In the genomic region with DNA sequence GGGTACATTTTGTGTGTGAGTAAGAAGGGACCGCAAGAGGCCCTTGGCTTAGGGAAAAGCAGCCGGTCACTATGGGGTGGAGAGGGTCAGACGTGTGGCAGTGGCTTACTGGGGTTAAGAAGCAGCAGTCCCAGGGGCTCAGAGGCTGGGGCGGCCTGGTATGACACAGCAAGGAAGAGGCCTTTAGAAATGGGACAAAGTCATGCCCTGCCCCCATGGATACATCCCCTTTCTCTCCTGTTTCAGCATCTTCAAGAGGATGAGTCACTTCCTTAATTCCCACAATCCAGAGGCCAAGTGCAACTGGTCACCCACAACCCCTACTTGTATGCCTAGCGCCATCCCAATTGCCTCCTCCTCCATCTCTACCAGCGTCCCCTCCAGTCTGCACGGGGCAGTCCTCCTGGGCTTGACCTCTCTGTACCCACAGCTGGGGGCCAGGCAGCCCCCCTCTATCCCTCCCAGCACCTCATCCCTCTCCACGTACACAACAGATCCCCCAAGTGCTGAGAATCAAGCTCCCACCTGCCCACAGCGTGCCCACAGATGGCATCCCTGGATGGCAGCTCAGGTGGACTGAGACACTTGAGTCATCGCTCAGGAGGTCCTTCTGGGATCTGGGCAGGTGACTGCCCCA, we compare ENCODE assay signal across 11 cellular contexts. TPM values are rescaled to one million over a fixed set of nuclear protein-coding genes. Genes with fewer than 3 reads are reported as not detected.
DNase-seq lines count a peak whose midpoint lies in the region; ATAC-seq, FAIRE-seq and TF ChIP-seq lines count a peak whose summit lies in the region.
"Had no signal": no experiment of that assay in that cellular context is flagged by ENCODE, and none has a peak within 500 bp of the region (broad histone marks: within the 10 kb centered on the region; RNA-seq: fewer than 3 reads in every experiment).

No MANE protein-coding gene starts in this region.

- H3K36me3 ChIP-seq in HUES48 (ENCODE audit: control insufficient read depth, insufficient read depth, low read length) (no peaks in the 10 kb centered on the region), HepG2 (replicated peaks in 1 of 2; ENCODE audit: control insufficient read depth in 1 of 2, insufficient read depth in 2 of 2, low read length in 2 of 2) (no peaks in the 10 kb centered on the region), colonic mucosa (no peaks in the 10 kb centered on the region)
- H3K36me3 ChIP-seq: heart left ventricle, SJCRH30 had no signal

- TF ChIP-seq EP300 in HepG2 (IDR thresholded peaks at IDR 0.05; ENCODE audit: low read depth in 2 of 2, low read length in 2 of 2) = no peak
- TF ChIP-seq EP300 in HepG2 (CRISPR knock-in tag; IDR thresholded peaks at IDR 0.05; ENCODE audit: borderline replicate concordance) = no peak

- H3K9me3 ChIP-seq in HUES48 (ENCODE audit: control insufficient read depth, insufficient read depth, low read length) (no peaks in the 10 kb centered on the region), HepG2 (ENCODE audit: low read length) (no peaks in the 10 kb centered on the region), colonic mucosa (no peaks in the 10 kb centered on the region)
- H3K9me3 ChIP-seq: heart left ventricle, SJCRH30 had no signal

- intact Hi-C loops in HepG2 (cut with micrococcal nuclease; ENCODE audit: unreplicated experiment) = loop anchor here (10.0 kb wide), 1 partner anchor 189 kb away; no protein-coding TSS in a partner anchor
- intact Hi-C loops in colonic mucosa (cut with DNase I) = no loop called here

- no peak for TF ChIP-seq RAD21 in HepG2 (CRISPR knock-in tag; IDR thresholded peaks at IDR 0.05)

- CTCF ChIA-PET in HepG2 (lab: Yijun Ruan, JAX; ENCODE audit: low intra/inter-chr PET ratio, low total read pairs) = no interaction called here

- peak overlapping the region; percentile 63 for H3K27ac ChIP-seq in HUES48 (ENCODE audit: low read depth, low read length)
- no peak overlapping the region for H3K27ac ChIP-seq in HepG2 (ENCODE audit: extremely low read length, insufficient read depth, low read length)
- H3K27ac ChIP-seq in colonic mucosa = no peak overlapping the region
- H3K27ac ChIP-seq: heart left ventricle had no signal

- TF ChIP-seq POLR2A in HepG2 (IDR thresholded peaks at IDR 0.05; ENCODE audit: insufficient read depth in 1 of 2, low read depth in 2 of 2, low read length in 2 of 2) = no peak

- H3K4me3 ChIP-seq in HUES48 (ENCODE audit: low read depth, low read length) (no peak overlapping the region), HepG2 (replicated peaks in 1 of 3; ENCODE audit: insufficient read depth in 1 of 3, low read depth in 2 of 3, low read length in 3 of 3) (0 out of 6 replicates have a peak overlapping the region, but pooled peaks of 1 of the 3 experiments have one; percentile 28), colonic mucosa (no peak overlapping the region)
- H3K4me3 ChIP-seq: heart left ventricle, SJCRH30 had no signal

- WGBS in HepG2 (ENCODE audit: low lambda C conversion rate) = 60% methylated on average over 10 of the region's 10 CpGs

- no peak overlapping the region for H2AFZ ChIP-seq in HepG2 (ENCODE audit: low read length)

- ATAC-seq in HepG2 (peak; percentile 6; the same call in 1 of the 3 replicates), GM21367 (IDR thresholded peaks at IDR 0.05; ENCODE audit: unreplicated experiment) (no peak), GM21423 (IDR thresholded peaks at IDR 0.05; ENCODE audit: unreplicated experiment) (no peak)
- ATAC-seq: heart left ventricle had no signal

- TF ChIP-seq CTCF in HepG2 (CRISPR knock-in tag; IDR thresholded peaks at IDR 0.05) (no peak), colonic mucosa (IDR thresholded peaks at IDR 0.05) (no peak)

- H4K20me1 ChIP-seq in HepG2 (ENCODE audit: insufficient read depth, low read length) = no peaks in the 10 kb centered on the region; the same call in 1 of the 2 replicates

- peak overlapping the region; percentile 70 for H3K4me2 ChIP-seq in HepG2 (ENCODE audit: low read depth, low read length)

- H3K4me1 ChIP-seq in HUES48 (ENCODE audit: control insufficient read depth, insufficient read depth, low read length) = peaks cover 3% of the 10 kb centered on the region
- peaks cover 42% of the 10 kb centered on the region for H3K4me1 ChIP-seq in HepG2 (ENCODE audit: insufficient read depth, low read length)
- peaks cover 3% of the 10 kb centered on the region for H3K4me1 ChIP-seq in colonic mucosa

- POLR2A ChIA-PET in HepG2 (lab: Yijun Ruan, JAX) = no interaction called here

- no peak overlapping the region for H3K9ac ChIP-seq in HUES48 (ENCODE audit: low read depth, low read length)
- no peak overlapping the region; the same call in 1 of the 2 replicates for H3K9ac ChIP-seq in HepG2 (ENCODE audit: insufficient read depth, low read depth, low read length)
- peak overlapping the region in 1 of 2 donors; percentile 70 for H3K9ac ChIP-seq in colonic mucosa (ENCODE audit: low read depth in 2 of 2, low read length in 2 of 2)

- H3K79me2 ChIP-seq in HepG2 (ENCODE audit: insufficient read depth, low read length) = no peaks in the 10 kb centered on the region

- BruUV-seq in HepG2 (replicated peaks; lab: Mats Ljungman, UMichigan) = no TSS peak

- in situ Hi-C loops in HepG2 (cut with HindIII; ENCODE audit: extremely low pct_ligation_motif_present, low pct_unique_long_range_greater_than_20kb) = no loop called here

- FAIRE-seq in HepG2 (lab: Jason Lieb, UNC) = no peak

- peak; percentile 90 for DNase-seq in AG08395 (ENCODE audit: low spot score)
- DNase-seq in amniotic stem cell (lab: John Stamatoyannopoulos, UW) = peak; percentile 52
- DNase-seq in HepG2 (ENCODE audit: low spot score) = no peak
- no peak for DNase-seq in activated effector memory CD4-positive, alpha-beta T cell treated with anti-CD3 and anti-CD28 coated beads, Interleukin-2, amount 50 U/mL, for 16 hours
- no peak for DNase-seq in colonic mucosa
- DNase-seq: heart left ventricle had no signal

- H3K27me3 ChIP-seq in HUES48 (ENCODE audit: control insufficient read depth, insufficient read depth, low read length) = peaks cover 4% of the 10 kb centered on the region
- peaks cover 5 to 27% of the 10 kb centered on the region in 2 experiments; a peak in 3 of 5 replicates for H3K27me3 ChIP-seq in HepG2 (ENCODE audit: control insufficient read depth in 1 of 2, insufficient read depth in 2 of 2, low read length in 2 of 2)
- H3K27me3 ChIP-seq in colonic mucosa = no peaks in the 10 kb centered on the region
- H3K27me3 ChIP-seq: heart left ventricle, SJCRH30 had no signal

RNA-seq across cellular contexts. Expression of gene EFTUD2, which starts 6.9 kb away (rescaled TPM):
- 137 and 310 TPM in 2 replicates for total RNA-seq in HepG2 (2016; rRNA removed; fragmentation: Illumina TruSeq; extraction: Trizol)
- total RNA-seq in HepG2 (2016; cell fraction: cytosol; rRNA removed; fragmentation: Illumina TruSeq; extraction: Trizol; ENCODE audit: low read depth) = 12.3 and 15.8 TPM in 2 replicates
- total RNA-seq in HepG2 (2016; cell fraction: insoluble cytoplasmic fraction; rRNA removed; fragmentation: Illumina TruSeq; extraction: Trizol) = 133 and 270 TPM in 2 replicates
- 28.2 and 35.7 TPM in 2 replicates for total RNA-seq in HepG2 (2016; cell fraction: membrane; rRNA removed; fragmentation: Illumina TruSeq; extraction: Trizol)
- 141 TPM in 2 replicates for total RNA-seq in HepG2 (2016; cell fraction: nucleus; rRNA removed; fragmentation: Illumina TruSeq; extraction: Trizol)
- 107 and 111 TPM in 2 replicates for polyA plus RNA-seq in HepG2 (2011; rRNA removed)
- polyA plus RNA-seq in HepG2 (2011; cell fraction: cytosol; rRNA removed) = 91.0 and 97.8 TPM in 2 replicates
- 171 and 192 TPM in 2 replicates for polyA plus RNA-seq in HepG2 (2011; cell fraction: nucleus; rRNA removed)
- 121 and 137 TPM in 2 replicates for polyA plus RNA-seq in HepG2 (2012)
- 6.8 and 7.8 TPM in 2 replicates for polyA plus RNA-seq in HepG2 (2016; cell fraction: cytosol; fragmentation: Illumina TruSeq; extraction: Trizol; ENCODE audit: low read depth)
- 145 and 179 TPM in 2 replicates for polyA plus RNA-seq in HepG2 (2016; cell fraction: insoluble cytoplasmic fraction; fragmentation: Illumina TruSeq; extraction: Trizol; ENCODE audit: low read depth)
- 17.0 and 18.1 TPM in 2 replicates for polyA plus RNA-seq in HepG2 (2016; cell fraction: membrane; fragmentation: Illumina TruSeq; extraction: Trizol; ENCODE audit: low read depth)
- 110 and 140 TPM in 2 replicates for polyA plus RNA-seq in HepG2 (2016; cell fraction: nucleus; fragmentation: Illumina TruSeq; extraction: Trizol; ENCODE audit: insufficient read depth, low read depth)
- polyA minus RNA-seq in HepG2 (2011; rRNA and poly(A)+ RNA removed; ENCODE audit: low replicate concordance) = 364 and 446 TPM in 2 replicates
- 88.8 and 91.3 TPM in 2 replicates for polyA minus RNA-seq in HepG2 (2011; cell fraction: cytosol; rRNA and poly(A)+ RNA removed)
- 191 and 216 TPM in 2 replicates for polyA minus RNA-seq in HepG2 (2011; cell fraction: nucleus; rRNA and poly(A)+ RNA removed)
- total RNA-seq in colonic mucosa = 100 to 1,000 TPM in 1 of 2 donors, 10 to 100 TPM in 1; 74.8 to 109 TPM

RNA-seq across cellular contexts. Expression of gene GFAP, which starts 9.2 kb away (rescaled TPM):
- 0.11 and 0.35 TPM in 2 replicates for total RNA-seq in HepG2 (2016; rRNA removed; fragmentation: Illumina TruSeq; extraction: Trizol)
- 0.20 TPM in 1 of 2 replicates, not detected in the other for total RNA-seq in HepG2 (2016; cell fraction: cytosol; rRNA removed; fragmentation: Illumina TruSeq; extraction: Trizol; ENCODE audit: low read depth)
- total RNA-seq in HepG2 (2016; cell fraction: insoluble cytoplasmic fraction; rRNA removed; fragmentation: Illumina TruSeq; extraction: Trizol) = 0.50 TPM in 1 of 2 replicates, not detected in the other
- total RNA-seq in HepG2 (2016; cell fraction: membrane; rRNA removed; fragmentation: Illumina TruSeq; extraction: Trizol) = 0.10 and 0.22 TPM in 2 replicates
- total RNA-seq in HepG2 (2016; cell fraction: nucleus; rRNA removed; fragmentation: Illumina TruSeq; extraction: Trizol) = 0.63 TPM in 1 of 2 replicates, not detected in the other
- 0.16 and 0.29 TPM in 2 replicates for polyA plus RNA-seq in HepG2 (2011; rRNA removed)
- 0.08 and 0.24 TPM in 2 replicates for polyA plus RNA-seq in HepG2 (2011; cell fraction: cytosol; rRNA removed)
- polyA plus RNA-seq in HepG2 (2011; cell fraction: nucleus; rRNA removed) = 0.24 and 0.99 TPM in 2 replicates
- polyA plus RNA-seq in HepG2 (2012) = 0.13 TPM in 1 of 2 replicates, not detected in the other
- 0.18 TPM in 1 of 2 replicates, not detected in the other for polyA plus RNA-seq in HepG2 (2016; cell fraction: cytosol; fragmentation: Illumina TruSeq; extraction: Trizol; ENCODE audit: low read depth)
- 0.39 TPM in 1 of 2 replicates, not detected in the other for polyA plus RNA-seq in HepG2 (2016; cell fraction: insoluble cytoplasmic fraction; fragmentation: Illumina TruSeq; extraction: Trizol; ENCODE audit: low read depth)
- polyA plus RNA-seq in HepG2 (2016; cell fraction: membrane; fragmentation: Illumina TruSeq; extraction: Trizol; ENCODE audit: low read depth) = 0.11 and 0.38 TPM in 2 replicates
- not detected in 2 replicates for polyA plus RNA-seq in HepG2 (2016; cell fraction: nucleus; fragmentation: Illumina TruSeq; extraction: Trizol; ENCODE audit: insufficient read depth, low read depth)
- 0.78 TPM in 1 of 2 replicates, not detected in the other for polyA minus RNA-seq in HepG2 (2011; rRNA and poly(A)+ RNA removed; ENCODE audit: low replicate concordance)
- polyA minus RNA-seq in HepG2 (2011; cell fraction: cytosol; rRNA and poly(A)+ RNA removed) = not detected in 2 replicates
- not detected in 2 replicates for polyA minus RNA-seq in HepG2 (2011; cell fraction: nucleus; rRNA and poly(A)+ RNA removed)
- total RNA-seq in colonic mucosa = under 1 TPM in 1 of 2 donors, not detected in 1; 0.20 TPM

RNA-seq across cellular contexts. Expression of gene KIF18B, which starts 41.4 kb away (rescaled TPM):
- total RNA-seq in HepG2 (2016; rRNA removed; fragmentation: Illumina TruSeq; extraction: Trizol) (14.5 and 15.3 TPM in 2 replicates), colonic mucosa (10 to 100 TPM in 1 of 2 donors, 1 to 10 TPM in 1; 5.7 to 45.5 TPM)
- 9.5 and 10.9 TPM in 2 replicates for total RNA-seq in HepG2 (2016; cell fraction: cytosol; rRNA removed; fragmentation: Illumina TruSeq; extraction: Trizol; ENCODE audit: low read depth)
- total RNA-seq in HepG2 (2016; cell fraction: insoluble cytoplasmic fraction; rRNA removed; fragmentation: Illumina TruSeq; extraction: Trizol) = 10.5 and 15.3 TPM in 2 replicates
- 11.6 and 11.8 TPM in 2 replicates for total RNA-seq in HepG2 (2016; cell fraction: membrane; rRNA removed; fragmentation: Illumina TruSeq; extraction: Trizol)
- total RNA-seq in HepG2 (2016; cell fraction: nucleus; rRNA removed; fragmentation: Illumina TruSeq; extraction: Trizol) = 16.1 and 18.1 TPM in 2 replicates
- polyA plus RNA-seq in HepG2 (2011; rRNA removed) = 13.2 and 15.2 TPM in 2 replicates
- polyA plus RNA-seq in HepG2 (2011; cell fraction: cytosol; rRNA removed) = 3.7 and 7.3 TPM in 2 replicates
- 33.4 and 44.5 TPM in 2 replicates for polyA plus RNA-seq in HepG2 (2011; cell fraction: nucleus; rRNA removed)
- 4.1 and 7.4 TPM in 2 replicates for polyA plus RNA-seq in HepG2 (2012)
- 1.2 and 1.7 TPM in 2 replicates for polyA plus RNA-seq in HepG2 (2016; cell fraction: cytosol; fragmentation: Illumina TruSeq; extraction: Trizol; ENCODE audit: low read depth)
- polyA plus RNA-seq in HepG2 (2016; cell fraction: insoluble cytoplasmic fraction; fragmentation: Illumina TruSeq; extraction: Trizol; ENCODE audit: low read depth) = 11.3 and 16.8 TPM in 2 replicates
- polyA plus RNA-seq in HepG2 (2016; cell fraction: membrane; fragmentation: Illumina TruSeq; extraction: Trizol; ENCODE audit: low read depth) = 3.7 and 5.4 TPM in 2 replicates
- polyA plus RNA-seq in HepG2 (2016; cell fraction: nucleus; fragmentation: Illumina TruSeq; extraction: Trizol; ENCODE audit: insufficient read depth, low read depth) = 81.4 and 94.7 TPM in 2 replicates
- polyA minus RNA-seq in HepG2 (2011; rRNA and poly(A)+ RNA removed; ENCODE audit: low replicate concordance) = 25.0 and 60.4 TPM in 2 replicates
- 8.2 and 9.4 TPM in 2 replicates for polyA minus RNA-seq in HepG2 (2011; cell fraction: cytosol; rRNA and poly(A)+ RNA removed)
- 12.9 and 15.5 TPM in 2 replicates for polyA minus RNA-seq in HepG2 (2011; cell fraction: nucleus; rRNA and poly(A)+ RNA removed)
- polyA plus RNA-seq: IgD-negative memory B cell had no signal

RNA-seq across cellular contexts. Expression of gene HIGD1B, which starts 58.4 kb away (rescaled TPM):
- total RNA-seq in HepG2 (2016; rRNA removed; fragmentation: Illumina TruSeq; extraction: Trizol) (not detected in 2 replicates), colonic mucosa (under 1 TPM in 1 of 2 donors, not detected in 1; 0.53 TPM)
- total RNA-seq in HepG2 (2016; cell fraction: cytosol; rRNA removed; fragmentation: Illumina TruSeq; extraction: Trizol; ENCODE audit: low read depth) = not detected in 2 replicates
- total RNA-seq in HepG2 (2016; cell fraction: insoluble cytoplasmic fraction; rRNA removed; fragmentation: Illumina TruSeq; extraction: Trizol) = not detected in 2 replicates
- not detected in 2 replicates for total RNA-seq in HepG2 (2016; cell fraction: membrane; rRNA removed; fragmentation: Illumina TruSeq; extraction: Trizol)
- total RNA-seq in HepG2 (2016; cell fraction: nucleus; rRNA removed; fragmentation: Illumina TruSeq; extraction: Trizol) = not detected in 2 replicates
- not detected in 2 replicates for polyA plus RNA-seq in HepG2 (2011; rRNA removed)
- polyA plus RNA-seq in HepG2 (2011; cell fraction: cytosol; rRNA removed) = not detected in 2 replicates
- not detected in 2 replicates for polyA plus RNA-seq in HepG2 (2011; cell fraction: nucleus; rRNA removed)
- not detected in 2 replicates for polyA plus RNA-seq in HepG2 (2012)
- not detected in 2 replicates for polyA plus RNA-seq in HepG2 (2016; cell fraction: cytosol; fragmentation: Illumina TruSeq; extraction: Trizol; ENCODE audit: low read depth)
- not detected in 2 replicates for polyA plus RNA-seq in HepG2 (2016; cell fraction: insoluble cytoplasmic fraction; fragmentation: Illumina TruSeq; extraction: Trizol; ENCODE audit: low read depth)
- not detected in 2 replicates for polyA plus RNA-seq in HepG2 (2016; cell fraction: membrane; fragmentation: Illumina TruSeq; extraction: Trizol; ENCODE audit: low read depth)
- not detected in 2 replicates for polyA plus RNA-seq in HepG2 (2016; cell fraction: nucleus; fragmentation: Illumina TruSeq; extraction: Trizol; ENCODE audit: insufficient read depth, low read depth)
- not detected in 2 replicates for polyA minus RNA-seq in HepG2 (2011; rRNA and poly(A)+ RNA removed; ENCODE audit: low replicate concordance)
- not detected in 2 replicates for polyA minus RNA-seq in HepG2 (2011; cell fraction: cytosol; rRNA and poly(A)+ RNA removed)
- not detected in 2 replicates for polyA minus RNA-seq in HepG2 (2011; cell fraction: nucleus; rRNA and poly(A)+ RNA removed)
- total RNA-seq: SJCRH30 had no signal
- polyA plus RNA-seq: IgD-negative memory B cell had no signal

Comparison
In these comparisons a context has a peak if more than half of its experiments do, and no peak if none do; other contexts are left out.
1. DNase-seq: peak in AG08395 (single experiment) and amniotic stem cell (single experiment); none in HepG2 (single experiment), activated effector memory CD4-positive, alpha-beta T cell treated with anti-CD3 and anti-CD28 coated beads, Interleukin-2, amount 50 U/mL, for 16 hours (single experiment) and colonic mucosa (single experiment).